Comparison of ENCODE assay signal across 7 cellular contexts in the genomic region with DNA sequence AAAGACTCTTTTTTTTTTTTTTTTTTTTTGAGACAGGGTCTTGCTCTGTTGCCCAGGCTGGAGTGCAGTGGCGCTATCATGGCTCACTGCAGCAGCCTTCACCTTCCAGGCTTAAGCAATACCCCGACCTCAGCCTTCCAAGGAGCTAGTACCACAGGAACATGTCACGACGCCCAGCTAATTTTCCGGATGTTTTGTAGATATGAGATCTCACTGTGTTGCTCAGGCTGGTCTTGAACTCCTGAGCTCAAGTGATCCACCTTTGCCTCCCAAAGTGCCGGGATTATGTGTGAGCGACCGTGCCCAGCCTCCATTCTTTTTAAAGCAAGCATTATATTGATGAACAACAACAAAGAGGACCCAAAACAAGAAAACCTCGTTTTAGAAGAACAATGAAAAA.
"Had no signal": no experiment of that assay in that cellular context is flagged by ENCODE, and none has a peak within 500 bp of the region (broad histone marks: within the 10 kb centered on the region; RNA-seq: fewer than 3 reads in every experiment).

No MANE protein-coding gene starts in this region.

- DNase-seq: GDM1, GF-D8 had no signal

- ATAC-seq: GM12878 had no signal

- H3K4me3 ChIP-seq: GM12878 had no signal

- FAIRE-seq: GM12878, GM12891, GM12892, GM18507, GM19239 had no signal
